29 cellular contexts compared by ENCODE assay signal in genomic region chr15:62619105-62619504, GRCh38.
DNase-seq lines count a peak whose midpoint lies in the region; ATAC-seq and TF ChIP-seq lines count a peak whose summit lies in the region.
"Had no signal": no experiment of that assay in that cellular context is flagged by ENCODE, and none has a peak within 500 bp of the region (broad histone marks: within the 10 kb centered on the region; RNA-seq: fewer than 3 reads in every experiment).

No MANE protein-coding gene starts in this region.

- no peaks in the 10 kb centered on the region for H3K36me3 ChIP-seq in hepatocyte (replicated peaks; ENCODE audit: insufficient read depth, low read depth)
- H3K36me3 ChIP-seq in skeletal muscle satellite cell (ENCODE audit: insufficient read depth, low read length) = no peaks in the 10 kb centered on the region
- no peaks in the 10 kb centered on the region for H3K36me3 ChIP-seq in stomach
- H3K36me3 ChIP-seq: brain microvascular endothelial cell, heart right ventricle, lower lobe of right lung, upper lobe of left lung had no signal

- H3K27ac Mint-ChIP-seq in endothelial cell (ENCODE audit: unreplicated experiment) = no peak overlapping the region
- H3K27ac Mint-ChIP-seq: T-helper 2 cell treated with Interferon-gamma antibody and Interleukin-4, amounts not matched to agents 5 μg/mL and 100 μg/mL, for 36 hours had no signal

- H3K4me1 Mint-ChIP-seq in endothelial cell (ENCODE audit: unreplicated experiment) = no peaks in the 10 kb centered on the region

- intact Hi-C loops in stomach (cut with DNase I; ENCODE audit: low total_unique reads) = no loop called here

- H3K4me2 ChIP-seq in hepatocyte = no peak overlapping the region
- peak overlapping the region; percentile 36 for H3K4me2 ChIP-seq in skeletal muscle satellite cell (ENCODE audit: low read length)

- H3K27me3 ChIP-seq in hepatocyte (no peaks in the 10 kb centered on the region), skeletal muscle satellite cell (ENCODE audit: control insufficient read depth, insufficient read depth, low read length) (no peaks in the 10 kb centered on the region), stomach (no peaks in the 10 kb centered on the region)
- H3K27me3 ChIP-seq: brain microvascular endothelial cell, heart right ventricle, upper lobe of left lung had no signal

- H3K4me3 Mint-ChIP-seq in endothelial cell (ENCODE audit: unreplicated experiment) = no peak overlapping the region
- H3K4me3 Mint-ChIP-seq: activated T-cell treated with anti-CD3 and anti-CD28 coated beads, Interleukin-2, amount 50 U/mL, for 4 hours; T-helper 2 cell treated with Interferon-gamma antibody and Interleukin-4, amounts not matched to agents 5 μg/mL and 100 μg/mL, for 36 hours had no signal

- TF ChIP-seq EP300 in stomach (IDR thresholded peaks at IDR 0.05) = no peak

- no peaks in the 10 kb centered on the region for H3K9me3 Mint-ChIP-seq in endothelial cell (ENCODE audit: unreplicated experiment)
- H3K9me3 Mint-ChIP-seq: activated T-cell treated with anti-CD3 and anti-CD28 coated beads, Interleukin-2, amount 50 U/mL, for 4 hours; T-helper 2 cell treated with Interferon-gamma antibody and Interleukin-4, amounts not matched to agents 5 μg/mL and 100 μg/mL, for 36 hours had no signal

- 88% methylated on average over 4 of the region's 4 CpGs for WGBS in hepatocyte (ENCODE audit: low lambda C conversion rate, missing lambda C conversion rate)
- WGBS in stomach, 5 donors = 76 to 92% (median 88%) methylated on average over 4 of the region's 4 CpGs

- H3K4me3 ChIP-seq in hepatocyte (no peak overlapping the region), skeletal muscle satellite cell (ENCODE audit: low read length) (no peak overlapping the region), stomach (no peak overlapping the region)
- H3K4me3 ChIP-seq: heart right ventricle, lower lobe of right lung, skin epidermis, upper lobe of left lung had no signal

- peaks cover 2% of the 10 kb centered on the region for H3K27me3 Mint-ChIP-seq in endothelial cell (ENCODE audit: unreplicated experiment)
- H3K27me3 Mint-ChIP-seq: progenitor cell of endocrine pancreas had no signal

- peaks cover 22% of the 10 kb centered on the region for H3K4me1 ChIP-seq in hepatocyte (ENCODE audit: insufficient read depth)
- H3K4me1 ChIP-seq in skeletal muscle satellite cell (ENCODE audit: control insufficient read depth, insufficient read depth, low read length) = peaks cover 30% of the 10 kb centered on the region
- peaks cover 0 to 12% (median under 1%) of the 10 kb centered on the region in 4 donors for H3K4me1 ChIP-seq in stomach
- H3K4me1 ChIP-seq: upper lobe of left lung had no signal

- H3K27ac ChIP-seq in hepatocyte (peak overlapping the region; percentile 38), stomach (no peak overlapping the region)
- H3K27ac ChIP-seq: brain microvascular endothelial cell, epithelial cell of prostate, heart right ventricle, lower lobe of right lung, upper lobe of left lung had no signal

- DNase-seq in EL (peak; percentile 13), hepatocyte (ENCODE audit: low spot score) (no peak), stomach (no peak), endothelial cell (ENCODE audit: low spot score) (no peak), H4 (ENCODE audit: low spot score) (no peak), NCI-H1105 treated with DMSO at 0.1 percent for 48 hours (lab: John Stamatoyannopoulos, UW) (no peak)
- DNase-seq: activated CD4-positive, alpha-beta T cell treated with anti-CD3 and anti-CD28 coated beads for 48 hours; activated gamma-delta T cell treated with Interleukin-2 at 50 U/mL for 16 hours; activated T-cell treated with anti-CD3 and anti-CD28 coated beads, Interleukin-2, amount 50 U/mL, for 4 hours; C1 segment of cervical spinal cord; COR-L47; effector CD4-positive, alpha-beta T cell; heart right ventricle; Kasumi-1; lower lobe of right lung; MV-4-11; NCI-H1694; NCI-H510A treated with DMSO at 0.1 percent for 48 hours; stimulated activated CD8-positive, alpha-beta memory T cell treated with anti-CD3 and anti-CD28 coated beads, Interleukin-4, amount 100 ng/mL, for 48 hours; upper lobe of left lung had no signal

- H4K20me1 ChIP-seq in hepatocyte (ENCODE audit: insufficient read depth, poor library complexity, severe bottlenecking) = no peaks in the 10 kb centered on the region

- no peak for TF ChIP-seq CTCF in hepatocyte (IDR thresholded peaks at IDR 0.05; ENCODE audit: poor library complexity)
- TF ChIP-seq CTCF in stomach (IDR thresholded peaks at IDR 0.05) = no peak
- TF ChIP-seq CTCF in endothelial cell (IDR thresholded peaks at IDR 0.05; ENCODE audit: unreplicated experiment) = no peak

- H3K9me3 ChIP-seq in hepatocyte (ENCODE audit: low read depth) (no peaks in the 10 kb centered on the region), skeletal muscle satellite cell (replicated peaks; ENCODE audit: low read length) (no peaks in the 10 kb centered on the region), stomach (no peaks in the 10 kb centered on the region)
- H3K9me3 ChIP-seq: heart right ventricle, lower lobe of right lung, upper lobe of left lung had no signal

- H3K36me3 Mint-ChIP-seq in endothelial cell (ENCODE audit: low read depth, unreplicated experiment) = no peaks in the 10 kb centered on the region

- no peak overlapping the region for H3K9ac ChIP-seq in skeletal muscle satellite cell (ENCODE audit: low read depth, low read length)

- H3K9me2 ChIP-seq in hepatocyte (replicated peaks; ENCODE audit: insufficient read depth) = no peaks in the 10 kb centered on the region

- no peak for TF ChIP-seq POLR2A in stomach (IDR thresholded peaks at IDR 0.05)

- ATAC-seq in SK-N-SH treated with all-trans-retinoic acid at 6 μM for 48 hours = peak; percentile 33
- ATAC-seq: activated T-cell treated with anti-CD3 and anti-CD28 coated beads, Interleukin-2, amount 50 U/mL, for 4 hours; heart right ventricle; HepG2; lower lobe of right lung; Right ventricle myocardium inferior had no signal

- no peak overlapping the region for H2AFZ ChIP-seq in hepatocyte

- peaks cover 36% of the 10 kb centered on the region for H3K79me2 ChIP-seq in hepatocyte

TF ChIP-seq in SK-N-SH treated with all-trans-retinoic acid at 6 μM for 48 hours, 23 proteins besides CTCF, POLR2A, EP300 and RAD21:
- TF ChIP-seq ZNF8 (CRISPR knock-in tag; IDR thresholded peaks at IDR 0.05) (no peak), SNAI2 (CRISPR knock-in tag; IDR thresholded peaks at IDR 0.05) (no peak), GLIS3 (CRISPR knock-in tag; IDR thresholded peaks at IDR 0.05) (no peak), ZFP3 (CRISPR knock-in tag; IDR thresholded peaks at IDR 0.05) (no peak), PPARA (CRISPR knock-in tag; IDR thresholded peaks at IDR 0.05; ENCODE audit: borderline replicate concordance) (no peak), ZNF70 (CRISPR knock-in tag; IDR thresholded peaks at IDR 0.05) (no peak)
